Comparison of ENCODE assay signal across 23 cellular contexts in the genomic region with DNA sequence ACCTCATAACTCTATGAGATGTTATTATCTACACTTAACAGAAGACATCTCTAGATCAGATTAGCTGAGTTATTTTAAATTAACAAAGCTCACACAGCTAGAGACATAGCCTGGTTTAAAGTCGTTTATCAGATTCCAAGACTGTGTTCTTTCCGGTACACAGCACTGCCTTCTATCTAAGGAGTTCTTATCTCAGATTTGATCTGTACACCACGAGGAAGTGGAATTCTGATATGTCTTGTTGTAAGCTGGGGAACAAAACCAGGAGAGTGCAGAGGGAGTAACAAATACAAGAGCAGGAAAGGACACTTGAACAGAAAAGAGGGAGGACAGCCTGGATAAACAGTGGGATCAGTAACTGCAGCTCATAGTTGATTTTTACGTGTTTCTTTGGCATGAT.
DNase-seq lines count a peak whose midpoint lies in the region; ATAC-seq, FAIRE-seq and TF ChIP-seq lines count a peak whose summit lies in the region.
"Had no signal": no experiment of that assay in that cellular context is flagged by ENCODE, and none has a peak within 500 bp of the region (broad histone marks: within the 10 kb centered on the region; RNA-seq: fewer than 3 reads in every experiment).

No MANE protein-coding gene starts in this region.

- H4K20me1 ChIP-seq in endothelial cell of umbilical vein (replicated peaks; ENCODE audit: control insufficient read depth, extremely low read depth, insufficient read depth, low read length) (no peaks in the 10 kb centered on the region), HepG2 (ENCODE audit: insufficient read depth, low read length) (no peaks in the 10 kb centered on the region)
- H4K20me1 ChIP-seq: BLaER1 treated with 17β-estradiol and CSF1 and Interleukin-3, amounts not matched to agents 10 nM and 100 nM had no signal

- no peak for TF ChIP-seq RAD21 in HepG2 (CRISPR knock-in tag; IDR thresholded peaks at IDR 0.05)

- POLR2A ChIA-PET in endothelial cell of umbilical vein (lab: Charles Lee), result no interaction called here
- POLR2A ChIA-PET in HepG2 (lab: Yijun Ruan, JAX), result no interaction called here

- H3K36me3 Mint-ChIP-seq in nephron progenitor cell (ENCODE audit: low read depth), result no peaks in the 10 kb centered on the region
- H3K36me3 Mint-ChIP-seq in stimulated activated naive B cell treated with anti-CD40 and anti-IgM and Interleukin-4, amounts not matched to agents 10 μg/mL and 1 μg/mL and 100 μg/mL, for 72 hours, result no peaks in the 10 kb centered on the region

- no peaks in the 10 kb centered on the region for H3K9me3 ChIP-seq in endothelial cell of umbilical vein (replicated peaks; ENCODE audit: control insufficient read depth, insufficient read depth, low read length)
- no peaks in the 10 kb centered on the region for H3K9me3 ChIP-seq in vagina
- H3K9me3 ChIP-seq in HepG2 (ENCODE audit: low read length), result no peaks in the 10 kb centered on the region
- H3K9me3 ChIP-seq: BLaER1 treated with 17β-estradiol and CSF1 and Interleukin-3, amounts not matched to agents 10 nM and 100 nM; HAP-1; MG63 had no signal

- DNase-seq in NCI-H2029 (lab: John Stamatoyannopoulos, UW), result peak; percentile 68
- peak; percentile 56 for DNase-seq in SK-N-DZ (ENCODE audit: low spot score)
- peak; percentile 2 for DNase-seq in endothelial cell of umbilical vein (ENCODE audit: low read depth, low spot score)
- no peak for DNase-seq in nephron progenitor cell
- no peak for DNase-seq in vagina (ENCODE audit: extremely low spot score in 2 of 2)
- DNase-seq in HepG2 (ENCODE audit: low spot score), result no peak
- DNase-seq in stimulated activated naive B cell treated with anti-CD40 and anti-IgM and Interleukin-4, amounts not matched to agents 10 μg/mL and 1 μg/mL and 100 μg/mL, for 72 hours, result no peak
- DNase-seq: DMS79 treated with DMSO at 0.1 percent for 48 hours, GM23248, IMR-90, MG63, NCI-H1048, NCI-H1436, NCI-H2081, NCI-H524, NCI-H82, PC-3 had no signal

- no peaks in the 10 kb centered on the region for H3K27me3 Mint-ChIP-seq in nephron progenitor cell (ENCODE audit: low read depth, poor library complexity)
- H3K27me3 Mint-ChIP-seq in stimulated activated naive B cell treated with anti-CD40 and anti-IgM and Interleukin-4, amounts not matched to agents 10 μg/mL and 1 μg/mL and 100 μg/mL, for 72 hours, result peaks cover under 1 to 13% of the 10 kb centered on the region in 2 donors

- peaks cover 6% of the 10 kb centered on the region for H3K4me1 Mint-ChIP-seq in nephron progenitor cell
- no peaks in the 10 kb centered on the region for H3K4me1 Mint-ChIP-seq in stimulated activated naive B cell treated with anti-CD40 and anti-IgM and Interleukin-4, amounts not matched to agents 10 μg/mL and 1 μg/mL and 100 μg/mL, for 72 hours

- H3K27ac Mint-ChIP-seq in nephron progenitor cell, result peak overlapping the region; percentile 9
- H3K27ac Mint-ChIP-seq in stimulated activated naive B cell treated with anti-CD40 and anti-IgM and Interleukin-4, amounts not matched to agents 10 μg/mL and 1 μg/mL and 100 μg/mL, for 72 hours, result no peak overlapping the region

- no peak overlapping the region for H3K4me3 Mint-ChIP-seq in nephron progenitor cell
- no peak overlapping the region for H3K4me3 Mint-ChIP-seq in stimulated activated naive B cell treated with anti-CD40 and anti-IgM and Interleukin-4, amounts not matched to agents 10 μg/mL and 1 μg/mL and 100 μg/mL, for 72 hours

- no peak for ATAC-seq in HG02852 (IDR thresholded peaks at IDR 0.05; ENCODE audit: unreplicated experiment)
- ATAC-seq in HepG2, result no peak
- ATAC-seq in stimulated activated naive B cell treated with anti-CD40 and anti-IgM and Interleukin-4, amounts not matched to agents 10 μg/mL and 1 μg/mL and 100 μg/mL, for 72 hours (replicated peaks), result no peak
- ATAC-seq: PC-3 had no signal

- no peak overlapping the region for H3K4me3 ChIP-seq in endothelial cell of umbilical vein (replicated peaks in 1 of 3; ENCODE audit: insufficient read depth in 1 of 3, low read depth in 1 of 3, low read length in 3 of 3)
- no peak overlapping the region for H3K4me3 ChIP-seq in vagina
- no peak overlapping the region for H3K4me3 ChIP-seq in HepG2 (replicated peaks in 1 of 3; ENCODE audit: insufficient read depth in 1 of 3, low read depth in 2 of 3, low read length in 3 of 3)
- H3K4me3 ChIP-seq: BLaER1 treated with 17β-estradiol and CSF1 and Interleukin-3, amounts not matched to agents 10 nM and 100 nM; GM23248; HAP-1; MG63 had no signal

- intact Hi-C loops in endothelial cell of umbilical vein (cut with micrococcal nuclease), result loop anchor here (10.0 kb wide), 1 partner anchor 140 kb away; no protein-coding TSS in a partner anchor
- intact Hi-C loops in vagina (cut with DNase I), result no loop called here
- intact Hi-C loops in HepG2 (cut with micrococcal nuclease; ENCODE audit: unreplicated experiment), result no loop called here

- FAIRE-seq in endothelial cell of umbilical vein (lab: Jason Lieb, UNC) (no peak), HepG2 (lab: Jason Lieb, UNC) (no peak)
- FAIRE-seq: D721Med had no signal

- CTCF ChIA-PET in endothelial cell of umbilical vein (lab: Charles Lee) (no interaction called here), HepG2 (lab: Yijun Ruan, JAX; ENCODE audit: low intra/inter-chr PET ratio, low total read pairs) (no interaction called here)

- 0% methylated on average over 4 of the region's 4 CpGs for WGBS in HepG2 (ENCODE audit: low lambda C conversion rate)

- no peak overlapping the region for H3K27ac ChIP-seq in endothelial cell of umbilical vein (ENCODE audit: insufficient read depth, low read depth, low read length)
- H3K27ac ChIP-seq in vagina, result no peak overlapping the region
- no peak overlapping the region for H3K27ac ChIP-seq in HepG2 (ENCODE audit: extremely low read length, insufficient read depth, low read length)
- H3K27ac ChIP-seq: BLaER1 treated with 17β-estradiol and CSF1 and Interleukin-3, amounts not matched to agents 10 nM and 100 nM; GM23248; HL-60; RWPE1 had no signal

- no peak for TF ChIP-seq EP300 in HepG2 (IDR thresholded peaks at IDR 0.05; ENCODE audit: low read depth in 2 of 2, low read length in 2 of 2)
- TF ChIP-seq EP300 in HepG2 (CRISPR knock-in tag; IDR thresholded peaks at IDR 0.05; ENCODE audit: borderline replicate concordance), result no peak

- H3K79me2 ChIP-seq in endothelial cell of umbilical vein (ENCODE audit: control insufficient read depth, insufficient read depth, low read length), result no peaks in the 10 kb centered on the region
- H3K79me2 ChIP-seq in HepG2 (ENCODE audit: insufficient read depth, low read length), result no peaks in the 10 kb centered on the region

- H3K4me2 ChIP-seq in endothelial cell of umbilical vein (ENCODE audit: insufficient read depth, low read length) (no peak overlapping the region), HepG2 (ENCODE audit: low read depth, low read length) (no peak overlapping the region)
- H3K4me2 ChIP-seq: BLaER1 treated with 17β-estradiol and CSF1 and Interleukin-3, amounts not matched to agents 10 nM and 100 nM had no signal

- BruUV-seq in endothelial cell of umbilical vein (replicated peaks; lab: Mats Ljungman, UMichigan) (no TSS peak), HepG2 (replicated peaks; lab: Mats Ljungman, UMichigan) (no TSS peak)

- in situ Hi-C loops in HepG2 (cut with HindIII; ENCODE audit: extremely low pct_ligation_motif_present, low pct_unique_long_range_greater_than_20kb), result no loop called here

- dilution Hi-C loops in endothelial cell of umbilical vein (cut with MboI; ENCODE audit: extremely low pct_ligation_motif_present, low sequenced_read_pairs), result no loop called here

- H3K9ac ChIP-seq in endothelial cell of umbilical vein (replicated peaks; ENCODE audit: extremely low read depth, insufficient read depth, low read length) (no peak overlapping the region), HepG2 (ENCODE audit: insufficient read depth, low read depth, low read length) (no peak overlapping the region)
- H3K9ac ChIP-seq: BLaER1 treated with 17β-estradiol and CSF1 and Interleukin-3, amounts not matched to agents 10 nM and 100 nM; GM23248 had no signal

- H2AFZ ChIP-seq in endothelial cell of umbilical vein (ENCODE audit: low read depth, low read length) (no peak overlapping the region), HepG2 (ENCODE audit: low read length) (no peak overlapping the region)
- H2AFZ ChIP-seq: GM23248 had no signal

- no peaks in the 10 kb centered on the region for H3K36me3 ChIP-seq in endothelial cell of umbilical vein (ENCODE audit: control insufficient read depth in 2 of 2, extremely low read depth in 1 of 2, insufficient read depth in 2 of 2, low read length in 2 of 2)
- H3K36me3 ChIP-seq in vagina, result no peaks in the 10 kb centered on the region
- H3K36me3 ChIP-seq in HepG2 (replicated peaks in 1 of 2; ENCODE audit: control insufficient read depth in 1 of 2, insufficient read depth in 2 of 2, low read length in 2 of 2), result no peaks in the 10 kb centered on the region
- H3K36me3 ChIP-seq: BLaER1 treated with 17β-estradiol and CSF1 and Interleukin-3, amounts not matched to agents 10 nM and 100 nM; HAP-1; MG63 had no signal

- H3K4me1 ChIP-seq in endothelial cell of umbilical vein (ENCODE audit: control insufficient read depth, extremely low read depth, insufficient read depth, low read length) (no peaks in the 10 kb centered on the region), vagina (no peaks in the 10 kb centered on the region), HepG2 (ENCODE audit: insufficient read depth, low read length) (no peaks in the 10 kb centered on the region)
- H3K4me1 ChIP-seq: BLaER1 treated with 17β-estradiol and CSF1 and Interleukin-3, amounts not matched to agents 10 nM and 100 nM; HAP-1 had no signal

- H3K27me3 ChIP-seq in endothelial cell of umbilical vein (ENCODE audit: control insufficient read depth in 2 of 2, insufficient read depth in 2 of 2, low read length in 2 of 2) (no peaks in the 10 kb centered on the region), vagina (no peaks in the 10 kb centered on the region), HepG2 (ENCODE audit: control insufficient read depth in 1 of 2, insufficient read depth in 2 of 2, low read length in 2 of 2) (no peaks in the 10 kb centered on the region)
- H3K27me3 ChIP-seq: BLaER1 treated with 17β-estradiol and CSF1 and Interleukin-3, amounts not matched to agents 10 nM and 100 nM; MG63 had no signal

- TF ChIP-seq POLR2A in endothelial cell of umbilical vein (IDR thresholded peaks at IDR 0.05; ENCODE audit: low read depth, low read length) (no peak), vagina (IDR thresholded peaks at IDR 0.05) (no peak), HepG2 (IDR thresholded peaks at IDR 0.05; ENCODE audit: insufficient read depth in 1 of 2, low read depth in 2 of 2, low read length in 2 of 2) (no peak)

- TF ChIP-seq CTCF in endothelial cell of umbilical vein (IDR thresholded peaks at IDR 0.05; ENCODE audit: extremely low read depth in 1 of 2, insufficient read depth in 1 of 2, low read depth in 1 of 2, low read length in 2 of 2) (no peak), nephron progenitor cell (IDR thresholded peaks at IDR 0.05) (no peak), vagina (IDR thresholded peaks at IDR 0.05) (no peak), HepG2 (CRISPR knock-in tag; IDR thresholded peaks at IDR 0.05) (no peak)

- H3K9me3 Mint-ChIP-seq in nephron progenitor cell, result no peaks in the 10 kb centered on the region
- no peaks in the 10 kb centered on the region for H3K9me3 Mint-ChIP-seq in stimulated activated naive B cell treated with anti-CD40 and anti-IgM and Interleukin-4, amounts not matched to agents 10 μg/mL and 1 μg/mL and 100 μg/mL, for 72 hours

- H3K9me1 ChIP-seq in endothelial cell of umbilical vein (replicated peaks; ENCODE audit: control insufficient read depth, extremely low read depth, insufficient read depth, low read length), result no peaks in the 10 kb centered on the region

Comparison
In these comparisons a context has a peak if more than half of its experiments do, and no peak if none do; other contexts are left out.
1. DNase-seq: peak in NCI-H2029 (single experiment), SK-N-DZ (single experiment) and endothelial cell of umbilical vein (single experiment); none in nephron progenitor cell (single experiment), vagina (0 of 2), HepG2 (single experiment) and stimulated activated naive B cell treated with anti-CD40 and anti-IgM and Interleukin-4, amounts not matched to agents 10 μg/mL and 1 μg/mL and 100 μg/mL, for 72 hours (single experiment).